ENCODE assay signal across 8 cellular contexts in genomic region chr7:45663167-45663921, GRCh38.
DNase-seq lines count a peak whose midpoint lies in the region; ATAC-seq, FAIRE-seq and TF ChIP-seq lines count a peak whose summit lies in the region.

No MANE protein-coding gene starts in this region.

- BruUV-seq in A673 (replicated peaks; lab: Mats Ljungman, UMichigan): no TSS peak

- H3K27ac ChIP-seq in A673 (ENCODE audit: low read depth, low read length, poor library complexity, severe bottlenecking): no peak overlapping the region
- no peak overlapping the region for H3K27ac ChIP-seq in heart left ventricle
- no peak overlapping the region for H3K27ac ChIP-seq in tibial artery

- no peak for TF ChIP-seq POLR2A in heart left ventricle (IDR thresholded peaks at IDR 0.05)

- TF ChIP-seq CTCF in A673 (conservative IDR thresholded peaks at IDR 0.05; ENCODE audit: low read depth, low read length) (peak; percentile 60), WI38 (IDR thresholded peaks at IDR 0.05; ENCODE audit: low read depth, low read length) (peak; percentile 90), heart left ventricle (IDR thresholded peaks at IDR 0.05) (peak; percentile 57 to 79 (median 69)), tibial artery (IDR thresholded peaks at IDR 0.05) (peak; percentile 15 to 27)

- no peak for FAIRE-seq in GM19239 (lab: Jason Lieb, UNC)

- 77 to 79% (median 78%) methylated on average over 18 to 20 of the region's 20 CpGs for WGBS in heart left ventricle, 4 donors

- H3K9me3 ChIP-seq in A673 (ENCODE audit: low read depth, low read length, poor library complexity, severe bottlenecking) (no peaks in the 10 kb centered on the region), heart left ventricle (no peaks in the 10 kb centered on the region), tibial artery (no peaks in the 10 kb centered on the region)

- CTCF ChIA-PET in A673 (lab: Charles Lee): interaction anchor here (0.6 kb wide), 1 partner anchor 191 kb away, joined by 3 read pairs; no protein-coding TSS in a partner anchor

- no peaks in the 10 kb centered on the region for H3K36me3 ChIP-seq in A673 (ENCODE audit: insufficient read depth, low read length, poor library complexity, severe bottlenecking)
- no peaks in the 10 kb centered on the region for H3K36me3 ChIP-seq in heart left ventricle
- no peaks in the 10 kb centered on the region for H3K36me3 ChIP-seq in tibial artery

- H3K4me1 ChIP-seq in A673 (ENCODE audit: insufficient read depth, low read length, poor library complexity, severe bottlenecking) (no peaks in the 10 kb centered on the region), heart left ventricle (no peaks in the 10 kb centered on the region), tibial artery (no peaks in the 10 kb centered on the region)

- no peak overlapping the region for H3K4me3 ChIP-seq in A673 (ENCODE audit: low read depth, low read length, poor library complexity, severe bottlenecking)
- H3K4me3 ChIP-seq in WI38 (ENCODE audit: low read depth, low read length): no peak overlapping the region
- H3K4me3 ChIP-seq in heart left ventricle: no peak overlapping the region
- no peak overlapping the region for H3K4me3 ChIP-seq in tibial artery

- peak in 3 of 4 donors; percentile 61 to 68 (median 66) for ATAC-seq in heart left ventricle
- no peak for ATAC-seq in HG03045 (IDR thresholded peaks at IDR 0.05; ENCODE audit: unreplicated experiment)
- ATAC-seq in HG03571 (IDR thresholded peaks at IDR 0.05; ENCODE audit: unreplicated experiment): no peak

- intact Hi-C loops in A673 (cut with micrococcal nuclease; ENCODE audit: unreplicated experiment): loop anchor here (5.0 kb wide), 1 partner anchor 189 kb away; no protein-coding TSS in a partner anchor
- intact Hi-C loops in heart left ventricle (cut with DNase I): loop anchor here in 7 of 10 donors (2.0 to 10.0 kb wide), 4 partner anchors 189 to 199 kb away; no protein-coding TSS in a partner anchor
- intact Hi-C loops in tibial artery (cut with DNase I; ENCODE audit: low total_unique reads): no loop called here

- DNase-seq in A673 (ENCODE audit: low spot score) (no peak), GM19239 (ENCODE audit: insufficient read length, low spot score) (peak; percentile 16), heart left ventricle (peak in 2 of 5 donors; percentile 26 to 73), tibial artery (peak in 1 of 2 donors; percentile 58), LoVo (ENCODE audit: low spot score) (no peak)

- H3K27me3 ChIP-seq in A673 (replicated peaks; ENCODE audit: insufficient read depth, low read depth, low read length, poor library complexity) (no peaks in the 10 kb centered on the region), heart left ventricle (no peaks in the 10 kb centered on the region), tibial artery (no peaks in the 10 kb centered on the region)

- POLR2A ChIA-PET in A673 (lab: Charles Lee; ENCODE audit: low non-redundant PET): no interaction called here

Comparison
In these comparisons a context has a peak if more than half of its experiments do, and no peak if none do; other contexts are left out.
1. CTCF ChIP-seq: peak in every context shown above with its lines; median percentile 90 in WI38; 69 in heart left ventricle; 60 in A673; 21 in tibial artery.
2. ATAC-seq: peak in heart left ventricle (3 of 4); none in HG03045 (single experiment) and HG03571 (single experiment).